Comparison of ENCODE assay signal across 8 cellular contexts in the genomic region with DNA sequence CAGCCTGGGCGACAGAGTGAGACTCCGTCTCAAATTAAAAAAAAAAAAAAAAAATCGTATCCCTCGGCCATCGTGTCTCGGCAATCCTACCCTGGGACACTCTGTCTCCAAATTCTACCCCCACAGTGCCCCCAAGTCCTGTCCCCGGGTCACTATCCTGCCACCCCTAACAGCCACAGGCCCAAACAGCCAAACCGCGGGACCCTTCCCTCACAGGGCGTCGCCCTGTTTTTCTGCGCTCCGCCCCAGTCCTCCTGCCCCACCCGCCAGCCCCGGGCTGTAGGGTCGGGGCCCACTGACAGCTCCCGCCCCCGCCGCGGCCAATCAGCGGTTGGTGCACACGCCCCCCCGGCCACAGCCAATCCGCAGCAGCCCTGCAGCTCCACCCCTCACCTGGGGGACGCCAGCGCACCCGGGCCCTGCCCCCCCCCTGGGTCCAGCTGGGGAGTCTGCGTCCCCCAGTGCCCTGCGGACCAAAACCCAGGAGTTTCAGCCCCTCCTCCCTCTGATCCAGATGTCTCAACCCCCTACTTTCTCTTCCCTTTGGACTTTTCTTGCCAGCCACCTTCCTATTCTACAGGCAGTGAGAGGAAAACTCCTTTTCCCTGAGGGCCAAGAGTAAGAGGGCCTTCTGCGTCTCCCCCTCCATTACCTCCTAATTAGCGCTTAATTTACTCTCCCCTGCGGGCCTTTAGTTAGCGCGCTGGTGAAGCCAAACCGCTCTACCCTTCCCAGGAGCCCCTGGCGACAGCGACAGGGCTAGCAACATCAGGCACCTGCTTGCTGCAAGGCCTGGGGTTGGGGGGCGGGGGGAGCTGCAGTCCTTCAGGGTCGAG. TPM values are rescaled to one million over a fixed set of nuclear protein-coding genes. Genes with fewer than 3 reads are reported as not detected.
DNase-seq lines count a peak whose midpoint lies in the region; ATAC-seq, FAIRE-seq and TF ChIP-seq lines count a peak whose summit lies in the region.

No MANE protein-coding gene starts in this region.

- no peaks in the 10 kb centered on the region for H3K36me3 ChIP-seq in NT2/D1 (ENCODE audit: insufficient read depth, insufficient read length, low read length)
- H3K36me3 ChIP-seq in naive thymus-derived CD4-positive, alpha-beta T cell (ENCODE audit: control insufficient read depth in 2 of 3, insufficient read depth in 3 of 3, low read length in 3 of 3): peaks cover 0 to 9% (median 0%) of the 10 kb centered on the region in 3 experiments

- H3K27ac Mint-ChIP-seq in naive thymus-derived CD4-positive, alpha-beta T cell: peak overlapping the region; percentile 54 to 87 (median 78)

- peaks cover 3% of the 10 kb centered on the region for H3K27me3 ChIP-seq in NT2/D1 (ENCODE audit: insufficient read depth, insufficient read length)
- no peaks in the 10 kb centered on the region for H3K27me3 ChIP-seq in naive thymus-derived CD4-positive, alpha-beta T cell (ENCODE audit: control insufficient read depth in 2 of 2, insufficient read depth in 2 of 2, low read length in 2 of 2)

- peak overlapping the region; percentile 42 for H3K9ac ChIP-seq in NT2/D1 (ENCODE audit: insufficient read length, low read depth)

- H3K9me3 ChIP-seq in NT2/D1 (ENCODE audit: insufficient read depth, low read length): no peaks in the 10 kb centered on the region
- no peaks in the 10 kb centered on the region for H3K9me3 ChIP-seq in naive thymus-derived CD4-positive, alpha-beta T cell (ENCODE audit: control insufficient read depth in 2 of 3, low read length in 3 of 3)

- DNase-seq in GM12891 (ENCODE audit: insufficient read length, low spot score) (peak; percentile 96), NT2/D1 (ENCODE audit: low read depth, low spot score) (no peak), fibroblast of peridontal ligament (ENCODE audit: extremely low read depth) (peak; percentile 36), stromal cell of bone marrow (ENCODE audit: low read depth) (peak; percentile 36)
- DNase-seq in activated T-helper 9 cell treated with anti-CD3 and anti-CD28 coated beads, Interleukin-2, amount 50 U/mL, for 16 hours (ENCODE audit: low read depth): peak; percentile 54
- peak in 8 of 9 donors; percentile 25 to 68 (median 48) for DNase-seq in naive thymus-derived CD4-positive, alpha-beta T cell

- intact Hi-C loops in naive thymus-derived CD4-positive, alpha-beta T cell (cut with micrococcal nuclease): no loop called here

- ATAC-seq in HG03521 (IDR thresholded peaks at IDR 0.05; ENCODE audit: unreplicated experiment) (peak; percentile 50), GM19328 (IDR thresholded peaks at IDR 0.05; ENCODE audit: unreplicated experiment) (no peak)
- ATAC-seq in naive thymus-derived CD4-positive, alpha-beta T cell: peak; percentile 65

- H3K36me3 Mint-ChIP-seq in naive thymus-derived CD4-positive, alpha-beta T cell: peaks cover 0 to 6% (median 0%) of the 10 kb centered on the region in 5 donors

- no peaks in the 10 kb centered on the region for H3K27me3 Mint-ChIP-seq in naive thymus-derived CD4-positive, alpha-beta T cell

- peak; percentile 97 for FAIRE-seq in GM12891 (lab: Jason Lieb, UNC)

- CTCF ChIA-PET in naive thymus-derived CD4-positive, alpha-beta T cell (lab: Charles Lee): interaction anchor here (0.8 to 1.6 kb wide), 2 partner anchors 17 to 155 kb away, joined by 3 read pairs; no protein-coding TSS in a partner anchor

- peak overlapping the region; percentile 26 for H3K4me3 ChIP-seq in NT2/D1 (ENCODE audit: insufficient read length, low read depth)
- no peak overlapping the region for H3K4me3 ChIP-seq in naive thymus-derived CD4-positive, alpha-beta T cell (ENCODE audit: low read length)

- peaks cover 16 to 49% (median 41%) of the 10 kb centered on the region in 7 donors for H3K4me1 Mint-ChIP-seq in naive thymus-derived CD4-positive, alpha-beta T cell

- peaks cover 10% of the 10 kb centered on the region for H3K4me1 ChIP-seq in NT2/D1 (ENCODE audit: insufficient read depth, insufficient read length)
- peaks cover 10% of the 10 kb centered on the region in 2 donors for H3K4me1 ChIP-seq in naive thymus-derived CD4-positive, alpha-beta T cell (ENCODE audit: control insufficient read depth in 2 of 2, insufficient read depth in 2 of 2, low read length in 2 of 2)

- H3K27ac ChIP-seq in naive thymus-derived CD4-positive, alpha-beta T cell (ENCODE audit: low read depth, low read length): peak overlapping the region; percentile 40

- no peak for TF ChIP-seq POLR2A in GM12891 (IDR thresholded peaks at IDR 0.05; ENCODE audit: low read depth, low read length)

- peaks cover 0 to 2% (median 0%) of the 10 kb centered on the region in 11 donors for H3K9me3 Mint-ChIP-seq in naive thymus-derived CD4-positive, alpha-beta T cell

- POLR2A ChIA-PET in naive thymus-derived CD4-positive, alpha-beta T cell (lab: Charles Lee): interaction anchor here (0.6 to 0.7 kb wide), 2 partner anchors 59 to 174 kb away, joined by 3 read pairs; no protein-coding TSS in a partner anchor

- H3K4me3 Mint-ChIP-seq in naive thymus-derived CD4-positive, alpha-beta T cell: peak overlapping the region; percentile 76 to 89 (median 82)

TF ChIP-seq in GM12891, 5 proteins besides CTCF, POLR2A, EP300 and RAD21:
- TF ChIP-seq SPI1 (IDR thresholded peaks at IDR 0.05; ENCODE audit: low read depth, low read length) (no peak), PAX5 (IDR thresholded peaks at IDR 0.05; ENCODE audit: insufficient read depth, low read length, severe bottlenecking) (no peak), TAF1 (IDR thresholded peaks at IDR 0.05; ENCODE audit: low read depth, low read length) (no peak), POLR2AphosphoS5 (IDR thresholded peaks at IDR 0.05; ENCODE audit: low read depth, low read length) (no peak), POU2F2 (IDR thresholded peaks at IDR 0.05; ENCODE audit: low read depth, low read length) (no peak)

RNA-seq across cellular contexts. Expression of gene BCAT2, which starts 1.5 kb away (rescaled TPM):
- polyA plus RNA-seq in GM12891 (2012; ENCODE audit: low read depth, missing spikeins): 53.9 TPM
- 10 to 100 TPM; 16.7 to 53.1 (median 22.5) TPM for total RNA-seq in naive thymus-derived CD4-positive, alpha-beta T cell
- polyA plus RNA-seq in naive thymus-derived CD4-positive, alpha-beta T cell: 10 to 100 TPM; 25.5 to 30.9 TPM

RNA-seq across cellular contexts. Expression of gene HSD17B14, which starts 24.0 kb away (rescaled TPM):
- 8.2 TPM for polyA plus RNA-seq in GM12891 (2012; ENCODE audit: low read depth, missing spikeins)
- 1 to 10 TPM in 2 of 5 experiments, under 1 TPM in 2, not detected in 1; 0.38 to 2.9 (median 1.2) TPM for total RNA-seq in naive thymus-derived CD4-positive, alpha-beta T cell
- 1 to 10 TPM in 1 of 2 donors, under 1 TPM in 1; 0.66 to 1.7 TPM for polyA plus RNA-seq in naive thymus-derived CD4-positive, alpha-beta T cell

RNA-seq across cellular contexts. Expression of gene PLEKHA4, which starts 56.1 kb away (rescaled TPM):
- polyA plus RNA-seq in GM12891 (2012; ENCODE audit: low read depth, missing spikeins): 9.8 TPM
- total RNA-seq in naive thymus-derived CD4-positive, alpha-beta T cell: 1 to 10 TPM; 2.1 to 7.4 (median 4.0) TPM
- 1 to 10 TPM; 2.6 to 5.6 TPM for polyA plus RNA-seq in naive thymus-derived CD4-positive, alpha-beta T cell

RNA-seq across cellular contexts. Expression of gene FGF21, which starts 57.0 kb away (rescaled TPM):
- polyA plus RNA-seq in GM12891 (2012; ENCODE audit: low read depth, missing spikeins): not detected
- not detected for total RNA-seq in naive thymus-derived CD4-positive, alpha-beta T cell
- not detected for polyA plus RNA-seq in naive thymus-derived CD4-positive, alpha-beta T cell

RNA-seq across cellular contexts. Expression of gene FUT1, which starts 59.9 kb away (rescaled TPM):
- not detected for polyA plus RNA-seq in GM12891 (2012; ENCODE audit: low read depth, missing spikeins)
- total RNA-seq in naive thymus-derived CD4-positive, alpha-beta T cell: under 1 TPM in 1 of 5 experiments, not detected in 4; 0.17 TPM
- not detected for polyA plus RNA-seq in naive thymus-derived CD4-positive, alpha-beta T cell
